Comparison of ENCODE assay signal across 25 cellular contexts in the genomic region with DNA sequence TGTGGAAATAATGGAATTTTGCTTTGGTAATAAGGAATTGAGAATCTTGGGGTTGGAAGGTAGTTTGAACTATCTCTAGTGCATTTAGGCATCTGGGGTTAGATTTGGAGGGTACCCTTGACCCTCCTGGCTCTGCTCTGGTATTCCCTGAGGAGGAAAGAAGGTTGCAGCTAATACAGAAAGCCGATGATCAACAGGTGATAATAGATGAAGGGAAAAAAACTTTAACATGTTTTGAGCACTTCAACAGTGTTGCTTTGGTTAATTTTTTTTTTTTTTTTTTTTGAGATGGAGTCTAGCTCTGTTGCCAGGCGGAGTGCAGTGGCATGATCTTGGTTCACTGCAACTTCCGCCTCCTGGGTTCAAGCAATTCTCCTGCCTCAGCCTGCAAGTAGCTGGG. TPM values are rescaled to one million over a fixed set of nuclear protein-coding genes. Genes with fewer than 3 reads are reported as not detected.
"Had no signal": no experiment of that assay in that cellular context is flagged by ENCODE, and none has a peak within 500 bp of the region (broad histone marks: within the 10 kb centered on the region; RNA-seq: fewer than 3 reads in every experiment).

No MANE protein-coding gene starts in this region.

- H3K9me3 Mint-ChIP-seq: activated naive CD4-positive, alpha-beta T cell treated with anti-CD3 and anti-CD28 coated beads, Interleukin-2, amount 10 ng/mL, durations not matched to agents 7 days and 5 days; activated naive CD8-positive, alpha-beta T cell treated with anti-CD3 and anti-CD28 coated beads, Interleukin-2, amount 10 ng/mL, durations not matched to agents 7 days and 5 days; activated T-helper 2 cell treated with anti-CD3 and anti-CD28 coated beads, Interferon-gamma antibody, Interleukin-2, Interleukin-4, amounts not matched to agents 10 μg/mL and 5 μg/mL and 100 μg/mL, durations not matched to agents 14 hours and 24 hours and 36 hours; central memory CD8-positive, alpha-beta T cell had no signal

- ATAC-seq: activated CD4-positive, CD25-positive, alpha-beta regulatory T cell treated with anti-CD3 and anti-CD28 coated beads, Interleukin-2, amount 50 U/mL, for 24 hours; activated CD8-positive, alpha-beta memory T cell treated with anti-CD3 and anti-CD28 coated beads, Interleukin-2, amount 10 ng/mL, durations not matched to agents 7 days and 5 days; body of pancreas had no signal

- DNase-seq: activated CD4-positive, alpha-beta T cell treated with anti-CD3 and anti-CD28 coated beads for 4 hours; activated CD8-positive, alpha-beta memory T cell treated with anti-CD3 and anti-CD28 coated beads, Interleukin-2, amount 10 ng/mL, durations not matched to agents 7 days and 5 days; activated gamma-delta T cell treated with Interleukin-2 at 50 U/mL for 16 hours; activated naive CD4-positive, alpha-beta T cell treated with anti-CD3 and anti-CD28 coated beads, Interleukin-2, amount 10 ng/mL, durations not matched to agents 7 days and 5 days; activated naive CD8-positive, alpha-beta T cell treated with anti-CD3 and anti-CD28 coated beads, Interleukin-2, amount 10 ng/mL, durations not matched to agents 7 days and 5 days; activated T-cell treated with anti-CD3 and anti-CD28 coated beads, Interleukin-2, amount 50 U/mL, for 48 hours; aorta; body of pancreas; MG63; MV-4-11; NCI-H1105; NCI-H1436; NCI-H1694 treated with DMSO at 0.1 percent for 48 hours; NCI-H2029 treated with DMSO at 0.1 percent for 48 hours; NCI-H510A treated with DMSO at 0.1 percent for 48 hours; NCI-H69; Peyer's patch; Right ventricle myocardium superior; SJCRH30; SK-N-SH had no signal

- H3K27me3 Mint-ChIP-seq: activated CD8-positive, alpha-beta memory T cell treated with anti-CD3 and anti-CD28 coated beads, Interleukin-2, amount 10 ng/mL, durations not matched to agents 7 days and 5 days; activated naive CD4-positive, alpha-beta T cell treated with anti-CD3 and anti-CD28 coated beads, Interleukin-2, amount 10 ng/mL, durations not matched to agents 7 days and 5 days; activated naive CD8-positive, alpha-beta T cell treated with anti-CD3 and anti-CD28 coated beads, Interleukin-2, amount 10 ng/mL, durations not matched to agents 7 days and 5 days; central memory CD8-positive, alpha-beta T cell had no signal

- H3K4me3 ChIP-seq: body of pancreas, MG63, Peyer's patch, SJCRH30 had no signal

- H3K4me3 Mint-ChIP-seq: activated CD8-positive, alpha-beta memory T cell treated with anti-CD3 and anti-CD28 coated beads, Interleukin-2, amount 10 ng/mL, durations not matched to agents 7 days and 5 days; activated naive CD4-positive, alpha-beta T cell treated with anti-CD3 and anti-CD28 coated beads, Interleukin-2, amount 10 ng/mL, durations not matched to agents 7 days and 5 days; activated naive CD8-positive, alpha-beta T cell treated with anti-CD3 and anti-CD28 coated beads, Interleukin-2, amount 10 ng/mL, durations not matched to agents 7 days and 5 days; central memory CD8-positive, alpha-beta T cell had no signal

- H3K27ac Mint-ChIP-seq: activated CD8-positive, alpha-beta memory T cell treated with anti-CD3 and anti-CD28 coated beads, Interleukin-2, amount 10 ng/mL, durations not matched to agents 7 days and 5 days; activated naive CD4-positive, alpha-beta T cell treated with anti-CD3 and anti-CD28 coated beads, Interleukin-2, amount 10 ng/mL, durations not matched to agents 7 days and 5 days; activated naive CD8-positive, alpha-beta T cell treated with anti-CD3 and anti-CD28 coated beads, Interleukin-2, amount 10 ng/mL, durations not matched to agents 7 days and 5 days; activated T-helper 2 cell treated with anti-CD3 and anti-CD28 coated beads, Interferon-gamma antibody, Interleukin-2, Interleukin-4, amounts not matched to agents 10 μg/mL and 5 μg/mL and 100 μg/mL, durations not matched to agents 14 hours and 24 hours and 36 hours had no signal

RNA-seq across cellular contexts. Expression of a gene that starts 54.6 kb away (rescaled TPM):
- total RNA-seq: activated CD8-positive, alpha-beta memory T cell treated with anti-CD3 and anti-CD28 coated beads, Interleukin-2, amount 10 ng/mL, durations not matched to agents 7 days and 5 days; activated naive CD8-positive, alpha-beta T cell treated with anti-CD3 and anti-CD28 coated beads, Interleukin-2, amount 10 ng/mL, durations not matched to agents 7 days and 5 days; activated T-helper 2 cell treated with anti-CD3 and anti-CD28 coated beads, Interferon-gamma antibody, Interleukin-2, Interleukin-4, amounts not matched to agents 10 μg/mL and 5 μg/mL and 100 μg/mL, durations not matched to agents 14 hours and 24 hours and 36 hours; aorta; body of pancreas; bronchial epithelial cell; Peyer's patch; Right ventricle myocardium superior; SJCRH30; T-helper 1 cell treated with Interleukin-12 subunit alpha and Interleukin-12 subunit beta and Interleukin-4 antibody, amounts not matched to agents 30 ng/mL and 1 ng/mL, for 36 hours had no signal
- polyA plus RNA-seq: aorta, SK-N-SH had no signal
